ENCODE assay signal across 14 cellular contexts in genomic region chr11:114438303-114438702, GRCh38. TPM values are rescaled to one million over a fixed set of nuclear protein-coding genes. Genes with fewer than 3 reads are reported as not detected.
DNase-seq lines count a peak whose midpoint lies in the region; ATAC-seq and TF ChIP-seq lines count a peak whose summit lies in the region.
"Had no signal": no experiment of that assay in that cellular context is flagged by ENCODE, and none has a peak within 500 bp of the region (broad histone marks: within the 10 kb centered on the region; RNA-seq: fewer than 3 reads in every experiment).

No MANE protein-coding gene starts in this region.

- no peak for ATAC-seq in HCT116
- no peak for ATAC-seq in HG02870 (IDR thresholded peaks at IDR 0.05; ENCODE audit: unreplicated experiment)

- H3K36me3 ChIP-seq in HCT116 (ENCODE audit: control insufficient read depth in 1 of 2, insufficient read depth in 2 of 2, low read length in 2 of 2) = 0 out of 4 replicates have a peak, but pooled peaks cover 0 to 5% of the 10 kb centered on the region in 2 experiments
- H3K36me3 ChIP-seq in SU-DHL-6 (ENCODE audit: low read length) = 0 out of 2 replicates have a peak, but pooled peaks cover 7% of the 10 kb centered on the region
- no peaks in the 10 kb centered on the region for H3K36me3 ChIP-seq in iPS DF 6.9 (ENCODE audit: control insufficient read depth, insufficient read depth, low read length)
- H3K36me3 ChIP-seq in A673 (ENCODE audit: insufficient read depth, low read length, poor library complexity, severe bottlenecking) = no peaks in the 10 kb centered on the region

- BruUV-seq in HCT116 (replicated peaks; lab: Mats Ljungman, UMichigan) (no TSS peak), A673 (replicated peaks; lab: Mats Ljungman, UMichigan) (no TSS peak)

- H3K4me1 ChIP-seq in HCT116 (ENCODE audit: control insufficient read depth in 1 of 2, insufficient read depth in 2 of 2, low read length in 2 of 2) = peaks cover 5 to 19% of the 10 kb centered on the region in 2 experiments; a peak in 3 of 4 replicates
- H3K4me1 ChIP-seq in iPS DF 6.9 (ENCODE audit: control insufficient read depth, insufficient read depth, low read length) = 0 out of 2 replicates have a peak, but pooled peaks cover 2% of the 10 kb centered on the region
- peaks cover 3% of the 10 kb centered on the region for H3K4me1 ChIP-seq in A673 (ENCODE audit: insufficient read depth, low read length, poor library complexity, severe bottlenecking)

- H3F3A ChIP-seq in SU-DHL-6 (ENCODE audit: insufficient read depth) = no peaks in the 10 kb centered on the region

- H3K4me2 ChIP-seq in HCT116 (ENCODE audit: low read length) (peak overlapping the region; percentile 88; the same call in 1 of the 2 replicates), SU-DHL-6 (ENCODE audit: low read depth, low read length, poor library complexity, severe bottlenecking) (no peak overlapping the region)

- POLR2A ChIA-PET in HCT116 (lab: Charles Lee) (interaction anchor here (0.6 kb wide), 1 partner anchor 9 kb away, joined by 3 read pairs; no protein-coding TSS in a partner anchor), A673 (lab: Charles Lee; ENCODE audit: low non-redundant PET) (no interaction called here)

- H3K9ac ChIP-seq in HCT116 (ENCODE audit: low read length) = no peak overlapping the region
- H3K9ac ChIP-seq in SU-DHL-6 (ENCODE audit: low read length) = no peak overlapping the region

- peak overlapping the region; percentile 96 for H3K27ac Mint-ChIP-seq in progenitor cell of endocrine pancreas

- no peak for TF ChIP-seq CTCF in HCT116 (IDR thresholded peaks at IDR 0.05 in 2 of 3, conservative IDR thresholded peaks at IDR 0.05 in 1 of 3; ENCODE audit: borderline replicate concordance in 1 of 3, insufficient read depth in 1 of 3, low read depth in 2 of 3, low read length in 2 of 3)
- TF ChIP-seq CTCF in SU-DHL-6 (IDR thresholded peaks at IDR 0.05; ENCODE audit: insufficient read depth, low read length, poor library complexity, severe bottlenecking) = no peak
- TF ChIP-seq CTCF in progenitor cell of endocrine pancreas (IDR thresholded peaks at IDR 0.05; ENCODE audit: unreplicated experiment) = no peak
- TF ChIP-seq CTCF in A673 (conservative IDR thresholded peaks at IDR 0.05; ENCODE audit: low read depth, low read length) = no peak

- intact Hi-C loops in HCT116 (cut with micrococcal nuclease) (no loop called here), A673 (cut with micrococcal nuclease; ENCODE audit: unreplicated experiment) (loop anchor here (5.0 kb wide), 1 partner anchor 36 kb away; the partner anchor contains the start of genes C11orf71 and RBM7)

- H3K27ac ChIP-seq in HCT116 (ENCODE audit: low read depth, low read length) (no peak overlapping the region), SU-DHL-6 (ENCODE audit: low read depth, low read length) (no peak overlapping the region), iPS DF 6.9 (ENCODE audit: low read length) (no peak overlapping the region), A673 (ENCODE audit: low read depth, low read length, poor library complexity, severe bottlenecking) (no peak overlapping the region)

- TF ChIP-seq POLR2A in HCT116 (IDR thresholded peaks at IDR 0.05; ENCODE audit: borderline replicate concordance, extremely low read depth, insufficient read depth, insufficient read length) = no peak

- DNase-seq in HCT116 (ENCODE audit: low read depth, low spot score) = no peak
- DNase-seq in iPS DF 6.9 (ENCODE audit: low read depth, low spot score) = no peak
- DNase-seq in progenitor cell of endocrine pancreas (ENCODE audit: low spot score, unreplicated experiment) = no peak
- no peak for DNase-seq in SKM-1 (lab: John Stamatoyannopoulos, UW; ENCODE audit: unreplicated experiment)
- DNase-seq in OCI-M2 (lab: John Stamatoyannopoulos, UW; ENCODE audit: unreplicated experiment) = no peak
- no peak for DNase-seq in A673 (ENCODE audit: low spot score)
- DNase-seq: activated naive CD4-positive, alpha-beta T cell treated with anti-CD3 and anti-CD28 coated beads for 36 hours; effector memory CD8-positive, alpha-beta T cell; NCI-H187; RPMI8226; small intestine; stimulated activated CD8-positive, alpha-beta memory T cell treated with anti-CD3 and anti-CD28 coated beads, Interleukin-4, amount 100 ng/mL, for 48 hours had no signal

- H3K4me3 Mint-ChIP-seq in progenitor cell of endocrine pancreas (ENCODE audit: low read depth) = peak overlapping the region; percentile 96

- H3K9me2 ChIP-seq in HCT116 (ENCODE audit: insufficient read depth) (no peaks in the 10 kb centered on the region), SU-DHL-6 (replicated peaks; ENCODE audit: insufficient read depth, low read length) (no peaks in the 10 kb centered on the region)

- H3K79me2 ChIP-seq in HCT116 (ENCODE audit: insufficient read depth, low read length) (peaks cover 40% of the 10 kb centered on the region), SU-DHL-6 (ENCODE audit: insufficient read depth, low read length) (peaks cover 39% of the 10 kb centered on the region)

- RAD21 ChIA-PET in HCT116 (lab: Charles Lee; ENCODE audit: low non-redundant PET in 1 of 2, low total read pairs in 2 of 2, uncharacterized antibody in 2 of 2, unreplicated experiment in 2 of 2) = no interaction called here

- no peaks in the 10 kb centered on the region for H3K27me3 Mint-ChIP-seq in progenitor cell of endocrine pancreas
- H3K27me3 Mint-ChIP-seq: effector memory CD8-positive, alpha-beta T cell had no signal

- H3K9me3 ChIP-seq in HCT116 (ENCODE audit: control insufficient read depth in 1 of 2, insufficient read depth in 1 of 2, low read depth in 1 of 2, low read length in 2 of 2) (no peaks in the 10 kb centered on the region), SU-DHL-6 (ENCODE audit: insufficient read depth, low read length) (no peaks in the 10 kb centered on the region), iPS DF 6.9 (ENCODE audit: control insufficient read depth, insufficient read depth, low read length) (no peaks in the 10 kb centered on the region; the same call in 1 of the 2 replicates), A673 (ENCODE audit: low read depth, low read length, poor library complexity, severe bottlenecking) (no peaks in the 10 kb centered on the region)

- peaks cover 35% of the 10 kb centered on the region for H3K4me1 Mint-ChIP-seq in progenitor cell of endocrine pancreas (ENCODE audit: low read depth)

- H3K27me3 ChIP-seq in HCT116 (ENCODE audit: insufficient read depth, low read length) = no peaks in the 10 kb centered on the region
- H3K27me3 ChIP-seq in SU-DHL-6 (ENCODE audit: low read length) = no peaks in the 10 kb centered on the region
- H3K27me3 ChIP-seq in iPS DF 6.9 (ENCODE audit: control insufficient read depth, insufficient read depth, low read length) = no peaks in the 10 kb centered on the region
- H3K27me3 ChIP-seq in A673 (replicated peaks; ENCODE audit: insufficient read depth, low read depth, low read length, poor library complexity) = no peaks in the 10 kb centered on the region

- no peaks in the 10 kb centered on the region for H3K36me3 Mint-ChIP-seq in progenitor cell of endocrine pancreas (ENCODE audit: insufficient read depth)

- no peaks in the 10 kb centered on the region for H4K20me1 ChIP-seq in HCT116 (ENCODE audit: insufficient read depth)
- H4K20me1 ChIP-seq in SU-DHL-6 (ENCODE audit: low read depth, low read length) = no peaks in the 10 kb centered on the region

- no peak overlapping the region for H3K4me3 ChIP-seq in HCT116 (replicated peaks in 1 of 2; ENCODE audit: low read depth in 1 of 2, low read length in 2 of 2)
- H3K4me3 ChIP-seq in SU-DHL-6 (ENCODE audit: insufficient read depth, low read length, poor library complexity, severe bottlenecking) = no peak overlapping the region
- peak overlapping the region; percentile 5; the same call in 1 of the 2 replicates for H3K4me3 ChIP-seq in iPS DF 6.9 (ENCODE audit: low read length)
- H3K4me3 ChIP-seq in A673 (ENCODE audit: low read depth, low read length, poor library complexity, severe bottlenecking) = no peak overlapping the region

- CTCF ChIA-PET in HCT116 (lab: Charles Lee) = no interaction called here
- CTCF ChIA-PET in A673 (lab: Charles Lee) = no interaction called here

- no peak overlapping the region for H2AFZ ChIP-seq in HCT116 (ENCODE audit: low read depth, low read length, poor library complexity, severe bottlenecking)
- peak overlapping the region; percentile 88 for H2AFZ ChIP-seq in SU-DHL-6 (ENCODE audit: low read depth, low read length, severe bottlenecking)

- no peaks in the 10 kb centered on the region for H3K9me3 Mint-ChIP-seq in progenitor cell of endocrine pancreas (ENCODE audit: low read depth)
- H3K9me3 Mint-ChIP-seq: activated naive CD4-positive, alpha-beta T cell treated with anti-CD3 and anti-CD28 coated beads for 36 hours; effector memory CD8-positive, alpha-beta T cell had no signal

- WGBS in iPS DF 6.9 (ENCODE audit: insufficient coverage, insufficient read length) = no CpG with 5 or more reads among the region's 6 CpGs

- no peak for TF ChIP-seq RAD21 in HCT116 (IDR thresholded peaks at IDR 0.05; ENCODE audit: low read depth)

TF ChIP-seq in HCT116, 20 proteins besides CTCF, POLR2A, EP300 and RAD21 (continues in another document):
- no peak for TF ChIP-seq EZH2 (IDR thresholded peaks at IDR 0.05)
- no peak for TF ChIP-seq ZNF274 (IDR thresholded peaks at IDR 0.05; ENCODE audit: low read depth, low read length)
- no peak for TF ChIP-seq EZH2phosphoT487 (IDR thresholded peaks at IDR 0.05; ENCODE audit: borderline replicate concordance)
- TF ChIP-seq CBX3 (IDR thresholded peaks at IDR 0.05; ENCODE audit: low read depth) = no peak
- TF ChIP-seq ELF1 (IDR thresholded peaks at IDR 0.05; ENCODE audit: borderline replicate concordance, low read depth) = no peak

RNA-seq across cellular contexts. Expression of gene REXO2, which starts 1.0 kb away (rescaled TPM):
- total RNA-seq in HCT116 (2021; ENCODE audit: unreplicated experiment) = 72.5 TPM
- polyA plus RNA-seq in HCT116 (2012) = 55.1 and 56.2 TPM in 2 replicates
- total RNA-seq in progenitor cell of endocrine pancreas = 51.3 and 54.7 TPM in 2 replicates
- total RNA-seq in A673 (2021) = 119 TPM in 2 replicates

RNA-seq across cellular contexts. Expression of gene RBM7, which starts 37.8 kb away (rescaled TPM):
- 27.9 TPM for total RNA-seq in HCT116 (2021; ENCODE audit: unreplicated experiment)
- polyA plus RNA-seq in HCT116 (2012) = 27.1 and 30.8 TPM in 2 replicates
- total RNA-seq in progenitor cell of endocrine pancreas = 46.8 and 54.5 TPM in 2 replicates
- 37.0 and 41.1 TPM in 2 replicates for total RNA-seq in A673 (2021)

RNA-seq across cellular contexts. Expression of gene C11orf71, which starts 38.0 kb away (rescaled TPM):
- total RNA-seq in HCT116 (2021; ENCODE audit: unreplicated experiment) (4.3 TPM), progenitor cell of endocrine pancreas (6.9 and 8.5 TPM in 2 replicates), A673 (2021) (7.4 and 11.4 TPM in 2 replicates)
- 2.3 and 3.0 TPM in 2 replicates for polyA plus RNA-seq in HCT116 (2012)
